8 cellular contexts compared by ENCODE assay signal in genomic region chr19:16184665-16185122, GRCh38. TPM values are rescaled to one million over a fixed set of nuclear protein-coding genes. Genes with fewer than 3 reads are reported as not detected.
DNase-seq lines count a peak whose midpoint lies in the region; ATAC-seq, FAIRE-seq and TF ChIP-seq lines count a peak whose summit lies in the region.

No MANE protein-coding gene starts in this region.

- no peaks in the 10 kb centered on the region for H3K9me3 ChIP-seq in keratinocyte (ENCODE audit: control insufficient read depth, low read depth, low read length)
- H3K9me3 ChIP-seq in subcutaneous abdominal adipose tissue (ENCODE audit: control insufficient read depth in 5 of 5, low read length in 5 of 5), result no peaks in the 10 kb centered on the region

- H3K36me3 ChIP-seq in keratinocyte (ENCODE audit: control insufficient read depth in 2 of 2, extremely low read depth in 1 of 2, insufficient read depth in 2 of 2, low read length in 2 of 2), result peaks cover 9 to 14% of the 10 kb centered on the region in 2 experiments
- H3K36me3 ChIP-seq in subcutaneous abdominal adipose tissue (ENCODE audit: control insufficient read depth in 5 of 5, insufficient read depth in 5 of 5, low read length in 5 of 5), result peaks cover 0 to 22% (median 18%) of the 10 kb centered on the region in 5 donors

- peaks cover 34% of the 10 kb centered on the region for H3K79me2 ChIP-seq in keratinocyte (ENCODE audit: control insufficient read depth, insufficient read depth, low read length)

- POLR2A ChIA-PET in activated CD8-positive, alpha-beta T cell treated with anti-CD3 and anti-CD28 coated beads, Interleukin-2, amount 10 ng/mL, durations not matched to agents 7 days and 5 days (lab: Charles Lee), result interaction anchor here (1.0 to 2.0 kb wide), 16 partner anchors 10 to 187 kb away, joined by 3 to 16 read pairs (median 4); partner anchors contain the start of genes AP1M1, HSH2D, RAB8A and TPM4

- no peaks in the 10 kb centered on the region for H3K9me3 Mint-ChIP-seq in T-helper 2 cell treated with Interferon-gamma antibody and Interleukin-4, amounts not matched to agents 5 μg/mL and 100 μg/mL, for 36 hours
- no peaks in the 10 kb centered on the region for H3K9me3 Mint-ChIP-seq in activated CD8-positive, alpha-beta T cell treated with anti-CD3 and anti-CD28 coated beads, Interleukin-2, amount 10 ng/mL, durations not matched to agents 7 days and 5 days (ENCODE audit: insufficient read depth)

- no peaks in the 10 kb centered on the region for H3K27me3 ChIP-seq in keratinocyte (ENCODE audit: control insufficient read depth, extremely low read depth, insufficient read depth, low read length)
- peaks cover 0 to 3% (median 0%) of the 10 kb centered on the region in 5 donors for H3K27me3 ChIP-seq in subcutaneous abdominal adipose tissue (ENCODE audit: control insufficient read depth in 5 of 5, insufficient read depth in 4 of 5, low read length in 5 of 5)

- no peaks in the 10 kb centered on the region for H4K20me1 ChIP-seq in keratinocyte (ENCODE audit: control insufficient read depth, extremely low read depth, insufficient read depth, low read length)

- TF ChIP-seq POLR2A in lower leg skin (IDR thresholded peaks at IDR 0.05), result no peak

- FAIRE-seq in keratinocyte (lab: Jason Lieb, UNC), result no peak

- H3K27me3 Mint-ChIP-seq in T-helper 2 cell treated with Interferon-gamma antibody and Interleukin-4, amounts not matched to agents 5 μg/mL and 100 μg/mL, for 36 hours (ENCODE audit: low read depth), result peaks cover 2% of the 10 kb centered on the region
- peaks cover 6% of the 10 kb centered on the region for H3K27me3 Mint-ChIP-seq in activated CD8-positive, alpha-beta T cell treated with anti-CD3 and anti-CD28 coated beads, Interleukin-2, amount 10 ng/mL, durations not matched to agents 7 days and 5 days (ENCODE audit: low read depth)

- H3K36me3 Mint-ChIP-seq in T-helper 2 cell treated with Interferon-gamma antibody and Interleukin-4, amounts not matched to agents 5 μg/mL and 100 μg/mL, for 36 hours (ENCODE audit: low read depth), result peaks cover 26% of the 10 kb centered on the region
- H3K36me3 Mint-ChIP-seq in activated CD8-positive, alpha-beta T cell treated with anti-CD3 and anti-CD28 coated beads, Interleukin-2, amount 10 ng/mL, durations not matched to agents 7 days and 5 days (ENCODE audit: low read depth), result peaks cover 24% of the 10 kb centered on the region

- peak overlapping the region; percentile 84 for H3K4me2 ChIP-seq in keratinocyte (ENCODE audit: control insufficient read depth, extremely low read depth, insufficient read depth, low read depth, low read length)

- intact Hi-C loops in lower leg skin (cut with DNase I; ENCODE audit: low total_unique reads), result loop anchor here (5.0 to 10.0 kb wide), 2 partner anchors 70 to 142 kb away; partner anchors contain the start of gene RAB8A

- WGBS in lower leg skin, 2 donors, result 40 to 44% methylated on average over 18 of the region's 18 CpGs

- CTCF ChIA-PET in activated CD8-positive, alpha-beta T cell treated with anti-CD3 and anti-CD28 coated beads, Interleukin-2, amount 10 ng/mL, durations not matched to agents 7 days and 5 days (lab: Charles Lee), result interaction anchor here (0.5 to 3.4 kb wide), 28 partner anchors 8 to 766 kb away, joined by 3 to 49 read pairs (median 6); partner anchors contain the start of genes AKAP8L, AP1M1 and HSH2D

- H3K4me1 ChIP-seq in keratinocyte (ENCODE audit: control insufficient read depth, extremely low read depth, insufficient read depth, low read length) (peaks cover 16% of the 10 kb centered on the region), subcutaneous abdominal adipose tissue (ENCODE audit: control insufficient read depth in 5 of 5, insufficient read depth in 5 of 5, low read length in 5 of 5) (peaks cover 0 to 32% (median 22%) of the 10 kb centered on the region in 5 donors)

- no peak overlapping the region for H3K27ac ChIP-seq in keratinocyte (ENCODE audit: control insufficient read depth, insufficient read depth, low read length)
- H3K27ac ChIP-seq in subcutaneous abdominal adipose tissue (ENCODE audit: low read depth, low read length), result no peak overlapping the region

- peak overlapping the region; percentile 98 for H3K4me3 Mint-ChIP-seq in T-helper 2 cell treated with Interferon-gamma antibody and Interleukin-4, amounts not matched to agents 5 μg/mL and 100 μg/mL, for 36 hours
- peak overlapping the region; percentile 98 for H3K4me3 Mint-ChIP-seq in activated CD8-positive, alpha-beta T cell treated with anti-CD3 and anti-CD28 coated beads, Interleukin-2, amount 10 ng/mL, durations not matched to agents 7 days and 5 days

- no peak for ATAC-seq in activated CD8-positive, alpha-beta T cell treated with anti-CD3 and anti-CD28 coated beads, Interleukin-2, amount 10 ng/mL, durations not matched to agents 7 days and 5 days
- no peak for ATAC-seq in GM19467 (IDR thresholded peaks at IDR 0.05; ENCODE audit: unreplicated experiment)
- no peak for ATAC-seq in GM19395 (IDR thresholded peaks at IDR 0.05; ENCODE audit: unreplicated experiment)

- peak overlapping the region; percentile 80 for H2AFZ ChIP-seq in keratinocyte (ENCODE audit: control insufficient read depth, low read length)

- TF ChIP-seq CTCF in keratinocyte (optimal IDR thresholded peaks at IDR 0.05 in 1 of 3, IDR thresholded peaks at IDR 0.05 in 1 of 3, conservative IDR thresholded peaks at IDR 0.05 in 1 of 3; ENCODE audit: extremely low read depth in 1 of 3, insufficient read depth in 2 of 3, low read length in 3 of 3), result no peak
- TF ChIP-seq CTCF in lower leg skin (IDR thresholded peaks at IDR 0.05), result no peak

- H3K9me1 ChIP-seq in keratinocyte (ENCODE audit: control insufficient read depth, extremely low read depth, insufficient read depth, low read length), result no peaks in the 10 kb centered on the region

- H3K27ac Mint-ChIP-seq in T-helper 2 cell treated with Interferon-gamma antibody and Interleukin-4, amounts not matched to agents 5 μg/mL and 100 μg/mL, for 36 hours, result peak overlapping the region; percentile 95
- H3K27ac Mint-ChIP-seq in activated CD8-positive, alpha-beta T cell treated with anti-CD3 and anti-CD28 coated beads, Interleukin-2, amount 10 ng/mL, durations not matched to agents 7 days and 5 days, result peak overlapping the region; percentile 97

- dilution Hi-C loops in keratinocyte (cut with MboI; ENCODE audit: extremely low pct_ligation_motif_present, low sequenced_read_pairs), result no loop called here

- peaks cover 16% of the 10 kb centered on the region for H3K4me1 Mint-ChIP-seq in T-helper 2 cell treated with Interferon-gamma antibody and Interleukin-4, amounts not matched to agents 5 μg/mL and 100 μg/mL, for 36 hours (ENCODE audit: low read depth)
- H3K4me1 Mint-ChIP-seq in activated CD8-positive, alpha-beta T cell treated with anti-CD3 and anti-CD28 coated beads, Interleukin-2, amount 10 ng/mL, durations not matched to agents 7 days and 5 days (ENCODE audit: low read depth), result peaks cover 39% of the 10 kb centered on the region

- DNase-seq in T-helper 2 cell treated with Interferon-gamma antibody and Interleukin-4, amounts not matched to agents 5 μg/mL and 100 μg/mL, for 36 hours (ENCODE audit: low spot score), result no peak
- DNase-seq in T-helper 2 cell, result no peak
- DNase-seq in activated CD8-positive, alpha-beta T cell treated with anti-CD3 and anti-CD28 coated beads, Interleukin-2, amount 10 ng/mL, durations not matched to agents 7 days and 5 days, result no peak
- DNase-seq in keratinocyte (ENCODE audit: low read depth, low spot score), result no peak
- DNase-seq in lower leg skin (ENCODE audit: low spot score in 2 of 2), result no peak

- H3K9ac ChIP-seq in keratinocyte (ENCODE audit: control insufficient read depth, extremely low read depth, insufficient read depth, low read length), result peak overlapping the region; percentile 93
- H3K9ac ChIP-seq in subcutaneous abdominal adipose tissue (ENCODE audit: low read length in 5 of 5), result peak overlapping the region in 2 of 5 donors; percentile 32 to 73

- H3K4me3 ChIP-seq in keratinocyte (ENCODE audit: control insufficient read depth in 2 of 3, extremely low read depth in 1 of 3, insufficient read depth in 2 of 3, low read depth in 1 of 3, low read length in 3 of 3), result peak overlapping the region; percentile 95 to 97 (median 96)
- peak overlapping the region; percentile 85 to 97 (median 96) for H3K4me3 ChIP-seq in subcutaneous abdominal adipose tissue (ENCODE audit: low read depth in 1 of 5, low read length in 5 of 5)
- no peak overlapping the region for H3K4me3 ChIP-seq in lower leg skin (ENCODE audit: low read depth, poor library complexity, severe bottlenecking)

RNA-seq across cellular contexts. Expression of gene FAM32A, which starts 0.5 kb away (rescaled TPM):
- total RNA-seq in activated CD8-positive, alpha-beta T cell treated with anti-CD3 and anti-CD28 coated beads, Interleukin-2, amount 10 ng/mL, durations not matched to agents 7 days and 5 days, result 10 to 100 TPM; 65.8 to 69.4 TPM
- 105 to 114 TPM (median 106 TPM) in 3 replicates for polyA plus RNA-seq in keratinocyte
- 105 TPM for polyA plus RNA-seq in keratinocyte (2011; ENCODE audit: low read depth)
- 137 and 141 TPM in 2 replicates for polyA plus RNA-seq in keratinocyte (2011; cell fraction: cytosol; rRNA removed)
- 66.6 and 67.2 TPM in 2 replicates for polyA plus RNA-seq in keratinocyte (2011; cell fraction: nucleus; rRNA removed)
- polyA plus RNA-seq in keratinocyte (2012; ENCODE audit: low replicate concordance), result 67.5 and 73.7 TPM in 2 replicates
- 29.5 to 43.8 TPM (median 40.4 TPM) in 3 replicates for polyA minus RNA-seq in keratinocyte
- 33.4 TPM for polyA minus RNA-seq in keratinocyte (2011; cell fraction: cytosol; rRNA and poly(A)+ RNA removed)
- polyA minus RNA-seq in keratinocyte (2011; cell fraction: nucleus; rRNA and poly(A)+ RNA removed), result 14.0 and 15.7 TPM in 2 replicates
- total RNA-seq in lower leg skin, result 100 to 1,000 TPM in 3 of 4 donors, 10 to 100 TPM in 1; 95.3 to 114 (median 105) TPM

RNA-seq across cellular contexts. Expression of gene CIB3, which starts 11.4 kb away (rescaled TPM):
- not detected for total RNA-seq in activated CD8-positive, alpha-beta T cell treated with anti-CD3 and anti-CD28 coated beads, Interleukin-2, amount 10 ng/mL, durations not matched to agents 7 days and 5 days
- not detected in 3 replicates for polyA plus RNA-seq in keratinocyte
- polyA plus RNA-seq in keratinocyte (2011; ENCODE audit: low read depth), result not detected
- polyA plus RNA-seq in keratinocyte (2011; cell fraction: cytosol; rRNA removed), result not detected in 2 replicates
- not detected in 2 replicates for polyA plus RNA-seq in keratinocyte (2011; cell fraction: nucleus; rRNA removed)
- polyA plus RNA-seq in keratinocyte (2012; ENCODE audit: low replicate concordance), result not detected in 2 replicates
- polyA minus RNA-seq in keratinocyte, result not detected in 3 replicates
- polyA minus RNA-seq in keratinocyte (2011; cell fraction: cytosol; rRNA and poly(A)+ RNA removed), result not detected
- not detected in 2 replicates for polyA minus RNA-seq in keratinocyte (2011; cell fraction: nucleus; rRNA and poly(A)+ RNA removed)
- total RNA-seq in lower leg skin, result not detected

RNA-seq across cellular contexts. Expression of gene AP1M1, which starts 13.0 kb away (rescaled TPM):
- 100 to 1,000 TPM; 184 to 186 TPM for total RNA-seq in activated CD8-positive, alpha-beta T cell treated with anti-CD3 and anti-CD28 coated beads, Interleukin-2, amount 10 ng/mL, durations not matched to agents 7 days and 5 days
- 27.7 to 44.7 TPM (median 28.7 TPM) in 3 replicates for polyA plus RNA-seq in keratinocyte
- 19.0 TPM for polyA plus RNA-seq in keratinocyte (2011; ENCODE audit: low read depth)
- 30.3 and 44.2 TPM in 2 replicates for polyA plus RNA-seq in keratinocyte (2011; cell fraction: cytosol; rRNA removed)
- 43.1 and 49.9 TPM in 2 replicates for polyA plus RNA-seq in keratinocyte (2011; cell fraction: nucleus; rRNA removed)
- 26.4 and 51.7 TPM in 2 replicates for polyA plus RNA-seq in keratinocyte (2012; ENCODE audit: low replicate concordance)
- 27.8 to 80.5 TPM (median 32.7 TPM) in 3 replicates for polyA minus RNA-seq in keratinocyte
- 55.8 TPM for polyA minus RNA-seq in keratinocyte (2011; cell fraction: cytosol; rRNA and poly(A)+ RNA removed)
- polyA minus RNA-seq in keratinocyte (2011; cell fraction: nucleus; rRNA and poly(A)+ RNA removed), result 30.1 and 42.7 TPM in 2 replicates
- total RNA-seq in lower leg skin, result 10 to 100 TPM; 47.2 to 66.9 (median 48.6) TPM

RNA-seq across cellular contexts. Expression of gene HSH2D, which starts 41.2 kb away (rescaled TPM):
- total RNA-seq in activated CD8-positive, alpha-beta T cell treated with anti-CD3 and anti-CD28 coated beads, Interleukin-2, amount 10 ng/mL, durations not matched to agents 7 days and 5 days, result 10 to 100 TPM; 83.6 to 84.3 TPM
- polyA plus RNA-seq in keratinocyte, result 0.90 to 1.9 TPM (median 1.1 TPM) in 3 replicates
- not detected for polyA plus RNA-seq in keratinocyte (2011; ENCODE audit: low read depth)
- 0.36 and 0.75 TPM in 2 replicates for polyA plus RNA-seq in keratinocyte (2011; cell fraction: cytosol; rRNA removed)
- 1.0 and 1.5 TPM in 2 replicates for polyA plus RNA-seq in keratinocyte (2011; cell fraction: nucleus; rRNA removed)
- 0.23 and 1.4 TPM in 2 replicates for polyA plus RNA-seq in keratinocyte (2012; ENCODE audit: low replicate concordance)
- 0.89 to 1.9 TPM (median 1.5 TPM) in 3 replicates for polyA minus RNA-seq in keratinocyte
- polyA minus RNA-seq in keratinocyte (2011; cell fraction: cytosol; rRNA and poly(A)+ RNA removed), result not detected
- polyA minus RNA-seq in keratinocyte (2011; cell fraction: nucleus; rRNA and poly(A)+ RNA removed), result 0.63 TPM in 1 of 2 replicates, not detected in the other
- under 1 TPM in 1 of 4 donors, not detected in 3; 0.45 TPM for total RNA-seq in lower leg skin
